Comparison of ENCODE assay signal across 16 cellular contexts in the genomic region with DNA sequence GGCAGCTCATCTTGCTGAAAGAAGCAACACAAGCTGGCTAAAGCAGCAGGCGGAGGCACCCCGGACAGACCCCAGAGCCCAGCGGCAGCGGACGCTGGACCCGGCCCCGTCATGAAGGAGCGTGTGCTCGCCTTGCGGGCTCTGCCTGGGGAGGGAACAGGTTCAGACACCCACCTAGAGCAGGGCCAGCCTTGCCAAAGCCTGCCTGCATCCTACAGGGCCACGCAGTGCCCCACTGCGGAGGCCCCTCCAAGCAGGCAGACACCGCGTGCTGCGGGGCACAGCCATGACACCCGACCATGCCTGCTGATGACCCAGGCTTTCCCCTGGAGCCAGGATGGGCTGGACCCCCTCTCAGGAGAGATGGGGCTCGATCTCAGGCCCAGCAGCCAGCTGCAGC.
"Had no signal": no experiment of that assay in that cellular context is flagged by ENCODE, and none has a peak within 500 bp of the region (broad histone marks: within the 10 kb centered on the region; RNA-seq: fewer than 3 reads in every experiment).

No MANE protein-coding gene starts in this region.

- DNase-seq: erythroblast; foreskin keratinocyte; immature natural killer cell; left ventricle myocardium superior; mesendoderm; naive B cell; sigmoid colon; stimulated activated CD4-positive, alpha-beta T cell treated with anti-CD3 and anti-CD28 coated beads, Interleukin-12 subunit alpha, Interleukin-12 subunit beta, amount 100 ng/mL, for 4 hours; stimulated activated naive CD4-positive, alpha-beta T cell treated with Interleukin-2 at 50 U/mL for 16 hours; tibial artery; upper lobe of right lung had no signal

- H3K27me3 Mint-ChIP-seq: central memory CD8-positive, alpha-beta T cell; naive B cell had no signal

- H3K9me3 ChIP-seq: neutrophil, sigmoid colon, tibial artery, upper lobe of right lung had no signal

- H3K4me3 ChIP-seq: lung, sigmoid colon, skin epidermis, tibial artery, upper lobe of right lung had no signal

- H3K4me1 ChIP-seq: foreskin keratinocyte, sigmoid colon, tibial artery, upper lobe of right lung had no signal

- H3K4me3 Mint-ChIP-seq: central memory CD8-positive, alpha-beta T cell; immature natural killer cell; naive B cell; nephron had no signal

- H3K36me3 Mint-ChIP-seq: naive B cell had no signal

- H3K9me3 Mint-ChIP-seq: central memory CD8-positive, alpha-beta T cell; immature natural killer cell; naive B cell; nephron had no signal

- ATAC-seq: foreskin keratinocyte, left ventricle myocardium superior, upper lobe of right lung had no signal

- H3K27me3 ChIP-seq: foreskin keratinocyte, neutrophil, sigmoid colon, tibial artery, upper lobe of right lung had no signal

- H3K27ac Mint-ChIP-seq: immature natural killer cell had no signal

- H3K27ac ChIP-seq: foreskin keratinocyte, neutrophil, sigmoid colon, skin epidermis, tibial artery, upper lobe of right lung had no signal
